Comparison of ENCODE assay signal across 24 cellular contexts in the genomic region with DNA sequence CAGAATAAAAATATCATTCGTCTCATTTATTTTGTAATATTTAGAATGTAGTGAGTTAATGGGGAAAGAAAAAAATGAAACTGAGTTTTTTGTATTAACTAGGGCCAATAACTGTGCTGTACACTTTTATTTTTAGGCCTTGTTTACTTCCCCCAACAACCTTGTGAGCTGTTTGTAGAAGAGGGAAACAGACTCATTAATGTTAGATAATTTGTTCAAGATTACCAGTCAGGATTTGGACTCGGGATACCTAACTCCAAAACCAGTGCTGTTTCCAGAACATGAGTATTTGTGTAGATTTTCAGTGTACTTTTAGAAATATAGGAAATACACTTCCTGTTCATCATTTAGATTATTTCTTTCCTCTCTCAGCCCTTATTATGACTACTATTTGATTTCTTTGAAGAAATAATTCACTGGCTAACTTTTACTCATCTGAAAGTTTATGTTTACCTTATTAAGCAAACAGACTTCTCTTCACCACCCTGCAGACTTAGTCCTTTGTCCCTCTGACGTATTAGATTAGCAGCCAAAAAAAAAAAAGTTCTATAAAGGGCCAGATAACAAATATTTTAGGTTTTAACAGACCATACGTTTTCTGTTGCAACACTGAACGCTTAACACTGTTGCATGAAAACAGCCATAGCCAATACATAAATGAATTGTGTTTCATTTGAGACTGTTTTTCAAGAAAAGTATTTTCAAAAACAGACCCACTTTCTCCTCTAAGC.
DNase-seq lines count a peak whose midpoint lies in the region; ATAC-seq, FAIRE-seq and TF ChIP-seq lines count a peak whose summit lies in the region.
"Had no signal": no experiment of that assay in that cellular context is flagged by ENCODE, and none has a peak within 500 bp of the region (broad histone marks: within the 10 kb centered on the region; RNA-seq: fewer than 3 reads in every experiment).

No MANE protein-coding gene starts in this region.

- TF ChIP-seq RAD21 in GM12878 (IDR thresholded peaks at IDR 0.05; ENCODE audit: insufficient read depth, low read depth, low read length) = no peak

- in situ Hi-C loops in GM12878 (cut with MboI) = no loop called here

- no peaks in the 10 kb centered on the region for H4K20me1 ChIP-seq in GM12878 (ENCODE audit: control insufficient read depth, insufficient read depth)
- H4K20me1 ChIP-seq in hepatocyte (ENCODE audit: insufficient read depth, poor library complexity, severe bottlenecking) = no peaks in the 10 kb centered on the region

- no peak overlapping the region for H2AFZ ChIP-seq in GM12878 (ENCODE audit: control insufficient read depth, low read depth, low read length)
- H2AFZ ChIP-seq in hepatocyte = no peak overlapping the region

- no TSS peak for BruUV-seq in GM12878 (replicated peaks; lab: Mats Ljungman, UMichigan)

- TF ChIP-seq EP300 in GM12878 (IDR thresholded peaks at IDR 0.05; ENCODE audit: borderline replicate concordance in 1 of 2, control insufficient read depth in 1 of 2, low read depth in 2 of 2, low read length in 2 of 2) = no peak

- whole genome bisulfite sequencing in GM12878 (ENCODE audit: insufficient coverage, insufficient replicate concordance, low lambda C conversion rate, missing lambda C conversion rate) = 78% methylated on average over 5 of the region's 5 CpGs
- 43% methylated on average over 5 of the region's 5 CpGs for WGBS in hepatocyte (ENCODE audit: low lambda C conversion rate, missing lambda C conversion rate)

- no peaks in the 10 kb centered on the region for H3K79me2 ChIP-seq in GM12878 (ENCODE audit: control insufficient read depth, insufficient read depth, low read length)
- peaks cover 8% of the 10 kb centered on the region for H3K79me2 ChIP-seq in hepatocyte

- H3K36me3 ChIP-seq in GM12878 (ENCODE audit: control insufficient read depth in 2 of 2, insufficient read depth in 2 of 2, low read length in 1 of 2) (no peaks in the 10 kb centered on the region; a peak in 1 of 4 replicates), hepatocyte (replicated peaks; ENCODE audit: insufficient read depth, low read depth) (no peaks in the 10 kb centered on the region)

- no peak for TF ChIP-seq POLR2A in GM12878 (IDR thresholded peaks at IDR 0.05; ENCODE audit: low read depth, low read length)

- H3K27me3 Mint-ChIP-seq in osteocyte (ENCODE audit: unreplicated experiment) = no peaks in the 10 kb centered on the region
- H3K27me3 Mint-ChIP-seq: activated CD8-positive, alpha-beta memory T cell treated with anti-CD3 and anti-CD28 coated beads, Interleukin-2, amount 10 ng/mL, durations not matched to agents 7 days and 5 days; naive thymus-derived CD4-positive, alpha-beta T cell; stimulated activated naive B cell treated with anti-CD40 and anti-IgM and Interleukin-4, amounts not matched to agents 10 μg/mL and 1 μg/mL and 100 μg/mL, for 72 hours had no signal

- TF ChIP-seq CTCF in AG10803 (conservative IDR thresholded peaks at IDR 0.05; ENCODE audit: low read length) (no peak), GM12878 (IDR thresholded peaks at IDR 0.05 in 2 of 3, conservative IDR thresholded peaks at IDR 0.05 in 1 of 3; ENCODE audit: control insufficient read depth in 2 of 3, extremely low read depth in 1 of 3, insufficient read depth in 1 of 3, low read depth in 3 of 3, low read length in 3 of 3) (no peak), hepatocyte (IDR thresholded peaks at IDR 0.05; ENCODE audit: poor library complexity) (no peak), osteocyte (IDR thresholded peaks at IDR 0.05) (no peak)

- H3K4me1 Mint-ChIP-seq in osteocyte (ENCODE audit: unreplicated experiment) = peaks cover 29% of the 10 kb centered on the region

- RAD21 ChIA-PET in GM12878 (lab: Charles Lee; ENCODE audit: unreplicated experiment) = no interaction called here

- H3K9me3 ChIP-seq in GM12878 (replicated peaks; ENCODE audit: control insufficient read depth, insufficient read depth, low read length) (no peaks in the 10 kb centered on the region; the same call in 2 of the 3 replicates), hepatocyte (ENCODE audit: low read depth) (no peaks in the 10 kb centered on the region)

- intact Hi-C loops in GM12878 (cut with micrococcal nuclease; ENCODE audit: unreplicated experiment) = no loop called here

- POLR2A ChIA-PET in GM12878 (lab: Charles Lee) = no interaction called here

- peaks cover 11% of the 10 kb centered on the region for H3K9me3 Mint-ChIP-seq in osteocyte (ENCODE audit: unreplicated experiment)
- H3K9me3 Mint-ChIP-seq: activated naive CD4-positive, alpha-beta T cell treated with anti-CD3 and anti-CD28 coated beads for 36 hours; T-helper 2 cell treated with Interferon-gamma antibody and Interleukin-4, amounts not matched to agents 5 μg/mL and 100 μg/mL, for 36 hours had no signal

- no peak overlapping the region for H3K9ac ChIP-seq in GM12878 (ENCODE audit: control insufficient read depth, insufficient read depth, low read length)

- peaks cover 27% of the 10 kb centered on the region for H3K36me3 Mint-ChIP-seq in osteocyte (ENCODE audit: unreplicated experiment)

- H3K27ac ChIP-seq in GM12878 (ENCODE audit: control insufficient read depth, insufficient read depth) = no peak overlapping the region
- peak overlapping the region; percentile 44 for H3K27ac ChIP-seq in hepatocyte
- H3K27ac ChIP-seq: WERI-Rb-1 had no signal

- H3K4me1 ChIP-seq in GM12878 (ENCODE audit: control insufficient read depth, insufficient read depth, low read length) (no peaks in the 10 kb centered on the region), hepatocyte (ENCODE audit: insufficient read depth) (peaks cover 18% of the 10 kb centered on the region)

- no peak overlapping the region for H3K4me3 Mint-ChIP-seq in osteocyte (ENCODE audit: unreplicated experiment)
- H3K4me3 Mint-ChIP-seq: activated CD8-positive, alpha-beta memory T cell treated with anti-CD3 and anti-CD28 coated beads, Interleukin-2, amount 10 ng/mL, durations not matched to agents 7 days and 5 days; activated naive CD4-positive, alpha-beta T cell treated with anti-CD3 and anti-CD28 coated beads for 36 hours; CD14-positive monocyte; naive thymus-derived CD4-positive, alpha-beta T cell; stimulated activated naive B cell treated with anti-CD40 and anti-IgM and Interleukin-4, amounts not matched to agents 10 μg/mL and 1 μg/mL and 100 μg/mL, for 72 hours; T-helper 2 cell treated with Interferon-gamma antibody and Interleukin-4, amounts not matched to agents 5 μg/mL and 100 μg/mL, for 36 hours had no signal

- H3K27me3 ChIP-seq in GM12878 (replicated peaks in 1 of 2; ENCODE audit: control insufficient read depth in 2 of 2, insufficient read depth in 2 of 2, low read length in 1 of 2) = no peaks in the 10 kb centered on the region
- no peaks in the 10 kb centered on the region for H3K27me3 ChIP-seq in hepatocyte

- SMC1A ChIA-PET in GM12878 (lab: Charles Lee; ENCODE audit: uncharacterized antibody, unreplicated experiment) = interaction anchor here (1.0 kb wide), 1 partner anchor 37 kb away, joined by 3 read pairs; no protein-coding TSS in a partner anchor

- H3K4me2 ChIP-seq in GM12878 (ENCODE audit: control insufficient read depth, insufficient read depth) = no peak overlapping the region
- H3K4me2 ChIP-seq in hepatocyte = peak overlapping the region; percentile 4

- CTCF ChIA-PET in GM12878 (lab: Yijun Ruan, JAX) = no interaction called here

- H3K4me3 ChIP-seq in AG10803 (ENCODE audit: low read length) (no peak overlapping the region), GM12878 (no peak overlapping the region), hepatocyte (no peak overlapping the region)
- H3K4me3 ChIP-seq: K562 had no signal

- no peaks in the 10 kb centered on the region for H3K9me2 ChIP-seq in hepatocyte (replicated peaks; ENCODE audit: insufficient read depth)

- ATAC-seq in GM12878 (no peak), HG03342 (IDR thresholded peaks at IDR 0.05; ENCODE audit: unreplicated experiment) (no peak)
- ATAC-seq: activated CD8-positive, alpha-beta memory T cell treated with anti-CD3 and anti-CD28 coated beads, Interleukin-2, amount 10 ng/mL, durations not matched to agents 7 days and 5 days; K562; naive thymus-derived CD4-positive, alpha-beta T cell; stimulated activated naive B cell treated with anti-CD40 and anti-IgM and Interleukin-4, amounts not matched to agents 10 μg/mL and 1 μg/mL and 100 μg/mL, for 72 hours had no signal

- FAIRE-seq in GM12878 (lab: Jason Lieb, UNC) = peak; percentile 18
- FAIRE-seq in HTR-8/SVneo (lab: Jason Lieb, UNC) = no peak
- FAIRE-seq: K562 had no signal

- H3K27ac Mint-ChIP-seq in osteocyte (ENCODE audit: unreplicated experiment) = peak overlapping the region; percentile 16
- H3K27ac Mint-ChIP-seq: activated CD8-positive, alpha-beta memory T cell treated with anti-CD3 and anti-CD28 coated beads, Interleukin-2, amount 10 ng/mL, durations not matched to agents 7 days and 5 days; activated naive CD4-positive, alpha-beta T cell treated with anti-CD3 and anti-CD28 coated beads for 36 hours; naive thymus-derived CD4-positive, alpha-beta T cell; stimulated activated naive B cell treated with anti-CD40 and anti-IgM and Interleukin-4, amounts not matched to agents 10 μg/mL and 1 μg/mL and 100 μg/mL, for 72 hours; T-helper 2 cell treated with Interferon-gamma antibody and Interleukin-4, amounts not matched to agents 5 μg/mL and 100 μg/mL, for 36 hours had no signal

- DNase-seq in AG10803 (ENCODE audit: low read depth) (peak; percentile 9), GM12878 (ENCODE audit: low read depth, low spot score) (no peak), hepatocyte (ENCODE audit: low spot score) (no peak), osteocyte (ENCODE audit: extremely low spot score, unreplicated experiment) (no peak), HuH-7.5 (ENCODE audit: low spot score) (no peak), HTR-8/SVneo (ENCODE audit: insufficient read length, low spot score) (no peak), cerebellar nuclear complex (lab: John Stamatoyannopoulos, UW) (no peak)
- DNase-seq: activated CD4-positive, alpha-beta T cell treated with anti-CD3 and anti-CD28 coated beads, Interleukin-2, amount 50 U/mL, for 1 hour; activated CD8-positive, alpha-beta memory T cell treated with anti-CD3 and anti-CD28 coated beads, Interleukin-2, amount 10 ng/mL, durations not matched to agents 7 days and 5 days; activated naive CD4-positive, alpha-beta T cell treated with anti-CD3 and anti-CD28 coated beads for 36 hours; effector CD8-positive, alpha-beta T cell; naive thymus-derived CD4-positive, alpha-beta T cell; NCI-H1105 treated with DMSO at 0.1 percent for 48 hours; NCI-H2029; NCI-H446; nucleus accumbens; retina; stimulated activated CD4-positive, alpha-beta T cell treated with anti-CD3 and anti-CD28 coated beads, Interleukin-4, amount 100 ng/mL, for 24 hours; stimulated activated naive B cell treated with anti-CD40 and anti-IgM and Interleukin-4, amounts not matched to agents 10 μg/mL and 1 μg/mL and 100 μg/mL, for 72 hours; WERI-Rb-1 had no signal
